20 cellular contexts compared by ENCODE assay signal in genomic region chr7:21971780-21972396, GRCh38. TPM values are rescaled to one million over a fixed set of nuclear protein-coding genes. Genes with fewer than 3 reads are reported as not detected.
A peak's percentile ranks its signal among the peaks of the same experiment; 100 is the strongest.
DNase-seq lines count a peak whose midpoint lies in the region; ATAC-seq, FAIRE-seq and TF ChIP-seq lines count a peak whose summit lies in the region.
"Had no signal": no experiment of that assay in that cellular context is flagged by ENCODE, and none has a peak within 500 bp of the region (broad histone marks: within the 10 kb centered on the region; RNA-seq: fewer than 3 reads in every experiment).

No MANE protein-coding gene starts in this region.

- H3K9ac ChIP-seq in HepG2 (ENCODE audit: insufficient read depth, low read depth, low read length) (no peak overlapping the region), iPS-15b (ENCODE audit: low read depth, low read length) (peak overlapping the region; percentile 40), trophoblast cell (ENCODE audit: low read length) (no peak overlapping the region)

- no peak overlapping the region for H3K23ac ChIP-seq in trophoblast cell (ENCODE audit: low read length)

- no peak overlapping the region for H2BK12ac ChIP-seq in trophoblast cell (ENCODE audit: low read length)

- H2BK5ac ChIP-seq in trophoblast cell (ENCODE audit: low read depth, low read length, poor library complexity) = no peak overlapping the region

- H4K20me1 ChIP-seq in HepG2 (ENCODE audit: insufficient read depth, low read length) = no peaks in the 10 kb centered on the region

- H3K14ac ChIP-seq in trophoblast cell (ENCODE audit: low read length) = no peak overlapping the region

- 17% methylated on average over 4 of the region's 6 CpGs for WGBS in HepG2 (ENCODE audit: low lambda C conversion rate)
- 86% methylated on average over 2 of the region's 6 CpGs for WGBS in right lobe of liver (ENCODE audit: insufficient coverage, low coverage, low lambda C conversion rate, missing lambda C conversion rate)
- no CpG with 5 or more reads among the region's 6 CpGs for WGBS in trophoblast cell (ENCODE audit: extremely low coverage, insufficient coverage, insufficient read length)

- no peak overlapping the region for H3K4me2 ChIP-seq in HepG2 (ENCODE audit: low read depth, low read length)
- H3K4me2 ChIP-seq in trophoblast cell (ENCODE audit: low read length) = no peak overlapping the region

- no peak for FAIRE-seq in HepG2 (lab: Jason Lieb, UNC)
- FAIRE-seq: G401.6, GM12891 had no signal

- no peak overlapping the region for H3K4me3 ChIP-seq in HepG2 (replicated peaks in 1 of 3; ENCODE audit: insufficient read depth in 1 of 3, low read depth in 2 of 3, low read length in 3 of 3)
- no peak overlapping the region for H3K4me3 ChIP-seq in right lobe of liver
- H3K4me3 ChIP-seq in iPS-15b (ENCODE audit: low read depth, low read length) = peak overlapping the region; percentile 44
- H3K4me3 ChIP-seq in trophoblast cell (ENCODE audit: low read depth, low read length) = no peak overlapping the region
- H3K4me3 ChIP-seq: SK-N-MC had no signal

- H3K18ac ChIP-seq in trophoblast cell (ENCODE audit: low read length) = no peak overlapping the region

- no peak overlapping the region for H4K12ac ChIP-seq in trophoblast cell (ENCODE audit: low read depth, low read length)

- DNase-seq in HepG2 (ENCODE audit: low spot score) (no peak), right lobe of liver (no peak), SHP77 treated with DMSO at 0.1 percent for 48 hours (lab: John Stamatoyannopoulos, UW) (peak; percentile 89), NCI-H1092 (lab: John Stamatoyannopoulos, UW) (no peak), DMS53 (lab: John Stamatoyannopoulos, UW) (no peak), trophoblast cell (no peak)
- DNase-seq: 8988T, COR-L47, NCI-H146, NCI-H2107, NCI-H226, NCI-H526, OCI-M1 had no signal

- no peaks in the 10 kb centered on the region for H3K79me1 ChIP-seq in trophoblast cell (ENCODE audit: low read length)

- in situ Hi-C loops in HepG2 (cut with HindIII; ENCODE audit: extremely low pct_ligation_motif_present, low pct_unique_long_range_greater_than_20kb) = no loop called here

- H3K27ac ChIP-seq in HepG2 (ENCODE audit: extremely low read length, insufficient read depth, low read length) = no peak overlapping the region
- H3K27ac ChIP-seq in right lobe of liver = no peak overlapping the region
- no peak overlapping the region for H3K27ac ChIP-seq in trophoblast cell (ENCODE audit: low read depth, low read length)
- H3K27ac ChIP-seq: C4-2B, RWPE1, SK-N-MC had no signal

- H3K27me3 ChIP-seq in HepG2 (ENCODE audit: control insufficient read depth in 1 of 2, insufficient read depth in 2 of 2, low read length in 2 of 2) (peaks cover 0 to 7% of the 10 kb centered on the region in 2 experiments; a peak in 2 of 5 replicates), right lobe of liver (no peaks in the 10 kb centered on the region), iPS-15b (ENCODE audit: control insufficient read depth, insufficient read depth, low read length) (no peaks in the 10 kb centered on the region), trophoblast cell (ENCODE audit: insufficient read depth, low read length) (no peaks in the 10 kb centered on the region)

- H3K36me3 ChIP-seq in HepG2 (replicated peaks in 1 of 2; ENCODE audit: control insufficient read depth in 1 of 2, insufficient read depth in 2 of 2, low read length in 2 of 2) = no peaks in the 10 kb centered on the region
- H3K36me3 ChIP-seq in right lobe of liver = no peaks in the 10 kb centered on the region
- no peaks in the 10 kb centered on the region for H3K36me3 ChIP-seq in iPS-15b (ENCODE audit: control insufficient read depth, insufficient read depth, low read length)
- no peaks in the 10 kb centered on the region for H3K36me3 ChIP-seq in trophoblast cell (ENCODE audit: control insufficient read depth in 1 of 2, insufficient read depth in 2 of 2, low read length in 2 of 2)

- TF ChIP-seq EP300 in HepG2 (IDR thresholded peaks at IDR 0.05; ENCODE audit: low read depth in 2 of 2, low read length in 2 of 2) = no peak
- TF ChIP-seq EP300 in HepG2 (CRISPR knock-in tag; IDR thresholded peaks at IDR 0.05; ENCODE audit: borderline replicate concordance) = no peak

- intact Hi-C loops in HepG2 (cut with micrococcal nuclease; ENCODE audit: unreplicated experiment) = no loop called here
- intact Hi-C loops in right lobe of liver (cut with DNase I) = no loop called here

- ATAC-seq in HepG2 (peak; percentile 29; the same call in 2 of the 3 replicates), right lobe of liver (no peak), HG03139 (IDR thresholded peaks at IDR 0.05; ENCODE audit: unreplicated experiment) (no peak)

- H3K79me2 ChIP-seq in HepG2 (ENCODE audit: insufficient read depth, low read length) (no peaks in the 10 kb centered on the region), trophoblast cell (ENCODE audit: control insufficient read depth, insufficient read depth, low read length, poor library complexity) (no peaks in the 10 kb centered on the region)

- H3K9me3 ChIP-seq in HepG2 (ENCODE audit: low read length) = no peaks in the 10 kb centered on the region
- H3K9me3 ChIP-seq in right lobe of liver = no peaks in the 10 kb centered on the region
- no peaks in the 10 kb centered on the region for H3K9me3 ChIP-seq in iPS-15b (ENCODE audit: control insufficient read depth, insufficient read depth, low read length)
- no peaks in the 10 kb centered on the region for H3K9me3 ChIP-seq in trophoblast cell (ENCODE audit: insufficient read depth, low read depth, low read length)

- H2AFZ ChIP-seq in HepG2 (ENCODE audit: low read length) (no peak overlapping the region), trophoblast cell (ENCODE audit: insufficient read depth, low read length, poor library complexity) (no peak overlapping the region)

- no TSS peak for BruUV-seq in HepG2 (replicated peaks; lab: Mats Ljungman, UMichigan)

- POLR2A ChIA-PET in HepG2 (lab: Yijun Ruan, JAX) = no interaction called here

- no peak overlapping the region for H3K4ac ChIP-seq in trophoblast cell (ENCODE audit: low read depth, low read length)

- no peak for TF ChIP-seq RAD21 in HepG2 (CRISPR knock-in tag; IDR thresholded peaks at IDR 0.05)

- H2AK5ac ChIP-seq in trophoblast cell (ENCODE audit: low read length) = no peak overlapping the region

- no peak overlapping the region for H2BK120ac ChIP-seq in trophoblast cell (ENCODE audit: insufficient read depth, low read length, poor library complexity)

- H3K4me1 ChIP-seq in HepG2 (ENCODE audit: insufficient read depth, low read length) = no peaks in the 10 kb centered on the region
- H3K4me1 ChIP-seq in right lobe of liver = no peaks in the 10 kb centered on the region
- peaks cover 4% of the 10 kb centered on the region for H3K4me1 ChIP-seq in iPS-15b (ENCODE audit: control insufficient read depth, insufficient read depth, low read length)
- H3K4me1 ChIP-seq in trophoblast cell (ENCODE audit: control insufficient read depth in 1 of 2, insufficient read depth in 2 of 2, low read length in 2 of 2) = no peaks in the 10 kb centered on the region

- no peak overlapping the region for H4K91ac ChIP-seq in trophoblast cell (ENCODE audit: low read depth, low read length)

- CTCF ChIA-PET in HepG2 (lab: Yijun Ruan, JAX; ENCODE audit: low intra/inter-chr PET ratio, low total read pairs) = no interaction called here

- no peak overlapping the region for H4K8ac ChIP-seq in trophoblast cell (ENCODE audit: low read depth, low read length)

- TF ChIP-seq POLR2A in HepG2 (IDR thresholded peaks at IDR 0.05; ENCODE audit: insufficient read depth in 1 of 2, low read depth in 2 of 2, low read length in 2 of 2) (no peak), right lobe of liver (IDR thresholded peaks at IDR 0.05) (no peak)

- TF ChIP-seq CTCF in HepG2 (CRISPR knock-in tag; IDR thresholded peaks at IDR 0.05) (no peak), right lobe of liver (IDR thresholded peaks at IDR 0.05) (no peak)

TF ChIP-seq in HepG2, 621 proteins besides CTCF, POLR2A, EP300 and RAD21 (continues in another document):
- no peak for TF ChIP-seq ZNF441 (CRISPR knock-in tag; IDR thresholded peaks at IDR 0.05; ENCODE audit: borderline replicate concordance)
- TF ChIP-seq ZNF354B (CRISPR knock-in tag; IDR thresholded peaks at IDR 0.05) = no peak
- TF ChIP-seq, protein P1, sequence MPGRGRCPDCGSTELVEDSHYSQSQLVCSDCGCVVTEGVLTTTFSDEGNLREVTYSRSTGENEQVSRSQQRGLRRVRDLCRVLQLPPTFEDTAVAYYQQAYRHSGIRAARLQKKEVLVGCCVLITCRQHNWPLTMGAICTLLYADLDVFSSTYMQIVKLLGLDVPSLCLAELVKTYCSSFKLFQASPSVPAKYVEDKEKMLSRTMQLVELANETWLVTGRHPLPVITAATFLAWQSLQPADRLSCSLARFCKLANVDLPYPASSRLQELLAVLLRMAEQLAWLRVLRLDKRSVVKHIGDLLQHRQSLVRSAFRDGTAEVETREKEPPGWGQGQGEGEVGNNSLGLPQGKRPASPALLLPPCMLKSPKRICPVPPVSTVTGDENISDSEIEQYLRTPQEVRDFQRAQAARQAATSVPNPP (CRISPR knock-in tag; IDR thresholded peaks at IDR 0.05) = no peak
- TF ChIP-seq SMARCE1 (IDR thresholded peaks at IDR 0.05; ENCODE audit: borderline replicate concordance) = no peak

RNA-seq across cellular contexts. Expression of gene CDCA7L, which starts 26.2 kb away (rescaled TPM):
- total RNA-seq in HepG2 (2016; rRNA removed; fragmentation: Illumina TruSeq; extraction: Trizol) (2.7 and 3.4 TPM in 2 replicates), right lobe of liver (1 to 10 TPM; 3.3 to 6.0 (median 4.3) TPM)
- 1.1 TPM in 2 replicates for total RNA-seq in HepG2 (2016; cell fraction: cytosol; rRNA removed; fragmentation: Illumina TruSeq; extraction: Trizol; ENCODE audit: low read depth)
- total RNA-seq in HepG2 (2016; cell fraction: insoluble cytoplasmic fraction; rRNA removed; fragmentation: Illumina TruSeq; extraction: Trizol) = 2.4 and 3.7 TPM in 2 replicates
- total RNA-seq in HepG2 (2016; cell fraction: membrane; rRNA removed; fragmentation: Illumina TruSeq; extraction: Trizol) = 2.4 and 2.7 TPM in 2 replicates
- 2.5 and 2.8 TPM in 2 replicates for total RNA-seq in HepG2 (2016; cell fraction: nucleus; rRNA removed; fragmentation: Illumina TruSeq; extraction: Trizol)
- 3.7 and 4.2 TPM in 2 replicates for polyA plus RNA-seq in HepG2 (2011; rRNA removed)
- polyA plus RNA-seq in HepG2 (2011; cell fraction: cytosol; rRNA removed) = 4.0 and 4.2 TPM in 2 replicates
- polyA plus RNA-seq in HepG2 (2011; cell fraction: nucleus; rRNA removed) = 3.2 and 3.5 TPM in 2 replicates
- polyA plus RNA-seq in HepG2 (2012) = 2.1 and 4.3 TPM in 2 replicates
- polyA plus RNA-seq in HepG2 (2016; cell fraction: cytosol; fragmentation: Illumina TruSeq; extraction: Trizol; ENCODE audit: low read depth) = 0.18 and 0.43 TPM in 2 replicates
- polyA plus RNA-seq in HepG2 (2016; cell fraction: insoluble cytoplasmic fraction; fragmentation: Illumina TruSeq; extraction: Trizol; ENCODE audit: low read depth) = 3.2 and 4.3 TPM in 2 replicates
- polyA plus RNA-seq in HepG2 (2016; cell fraction: membrane; fragmentation: Illumina TruSeq; extraction: Trizol; ENCODE audit: low read depth) = 1.4 and 1.6 TPM in 2 replicates
- polyA plus RNA-seq in HepG2 (2016; cell fraction: nucleus; fragmentation: Illumina TruSeq; extraction: Trizol; ENCODE audit: insufficient read depth, low read depth) = 3.5 and 3.7 TPM in 2 replicates
- 7.5 and 120 TPM in 2 replicates for polyA minus RNA-seq in HepG2 (2011; rRNA and poly(A)+ RNA removed; ENCODE audit: low replicate concordance)
- 4.8 and 6.8 TPM in 2 replicates for polyA minus RNA-seq in HepG2 (2011; cell fraction: cytosol; rRNA and poly(A)+ RNA removed)
- 6.8 and 8.5 TPM in 2 replicates for polyA minus RNA-seq in HepG2 (2011; cell fraction: nucleus; rRNA and poly(A)+ RNA removed)
- polyA plus RNA-seq in trophoblast cell (2013) = 0.47 and 0.66 TPM in 2 replicates
